5 cellular contexts compared by ENCODE assay signal in genomic region chr6:157590654-157591053, GRCh38.
DNase-seq lines count a peak whose midpoint lies in the region; ATAC-seq and TF ChIP-seq lines count a peak whose summit lies in the region.
"Not testable (repeated sequence)": the region's sequence is repeated elsewhere in the genome, so short reads cannot be mapped to it uniquely, and the experiment has no call there.

No MANE protein-coding gene starts in this region.

- H3K79me2 ChIP-seq in Karpas-422 (ENCODE audit: low read length), result not testable (repeated sequence)

- not testable (repeated sequence) for H3K27ac ChIP-seq in Karpas-422 (ENCODE audit: low read length)

- H3K36me3 Mint-ChIP-seq in activated CD8-positive, alpha-beta memory T cell treated with anti-CD3 and anti-CD28 coated beads, Interleukin-2, amount 10 ng/mL, durations not matched to agents 7 days and 5 days, result peaks cover 24% of the 10 kb centered on the region
- H3K36me3 Mint-ChIP-seq in osteocyte (ENCODE audit: unreplicated experiment), result not testable (repeated sequence)

- peaks cover 14% of the 10 kb centered on the region for H3K9me3 Mint-ChIP-seq in activated CD8-positive, alpha-beta memory T cell treated with anti-CD3 and anti-CD28 coated beads, Interleukin-2, amount 10 ng/mL, durations not matched to agents 7 days and 5 days (ENCODE audit: low read depth)
- not testable (repeated sequence) for H3K9me3 Mint-ChIP-seq in osteocyte (ENCODE audit: unreplicated experiment)

- H3K9ac ChIP-seq in Karpas-422 (ENCODE audit: low read length), result not testable (repeated sequence)

- not testable (repeated sequence) for TF ChIP-seq POLR2A in erythroblast (IDR thresholded peaks at IDR 0.05; ENCODE audit: low read length)

- ATAC-seq in activated CD8-positive, alpha-beta memory T cell treated with anti-CD3 and anti-CD28 coated beads, Interleukin-2, amount 10 ng/mL, durations not matched to agents 7 days and 5 days, result not testable (repeated sequence)

- not testable (repeated sequence) for H3K36me3 ChIP-seq in Karpas-422 (ENCODE audit: insufficient read depth, low read length)

- H3K9me3 ChIP-seq in Karpas-422 (ENCODE audit: low read length), result not testable (repeated sequence)

- H4K20me1 ChIP-seq in Karpas-422 (ENCODE audit: insufficient read depth, low read depth, low read length), result not testable (repeated sequence)

- not testable (repeated sequence) for H3K4me1 ChIP-seq in Karpas-422 (ENCODE audit: low read length)

- CTCF ChIA-PET in activated CD8-positive, alpha-beta memory T cell treated with anti-CD3 and anti-CD28 coated beads, Interleukin-2, amount 10 ng/mL, durations not matched to agents 7 days and 5 days (lab: Charles Lee), result not testable (repeated sequence)

- H3K9me2 ChIP-seq in Karpas-422 (replicated peaks; ENCODE audit: insufficient read depth, low read length), result not testable (repeated sequence)

- not testable (repeated sequence) for H3K4me3 Mint-ChIP-seq in activated CD8-positive, alpha-beta memory T cell treated with anti-CD3 and anti-CD28 coated beads, Interleukin-2, amount 10 ng/mL, durations not matched to agents 7 days and 5 days; osteocyte (ENCODE audit: unreplicated experiment)

- H2AFZ ChIP-seq in Karpas-422 (ENCODE audit: low read length), result not testable (repeated sequence)

- H3K27ac Mint-ChIP-seq in activated CD8-positive, alpha-beta memory T cell treated with anti-CD3 and anti-CD28 coated beads, Interleukin-2, amount 10 ng/mL, durations not matched to agents 7 days and 5 days; osteocyte (ENCODE audit: unreplicated experiment): not testable (repeated sequence)

- H3K27me3 Mint-ChIP-seq in activated CD8-positive, alpha-beta memory T cell treated with anti-CD3 and anti-CD28 coated beads, Interleukin-2, amount 10 ng/mL, durations not matched to agents 7 days and 5 days; osteocyte (ENCODE audit: unreplicated experiment): not testable (repeated sequence)

- not testable (repeated sequence) for H3K4me2 ChIP-seq in Karpas-422 (ENCODE audit: low read depth, low read length, poor library complexity, severe bottlenecking)

- not testable (repeated sequence) for H3K4me3 ChIP-seq in Karpas-422 (ENCODE audit: low read length)

- not testable (repeated sequence) for H3K4me1 Mint-ChIP-seq in activated CD8-positive, alpha-beta memory T cell treated with anti-CD3 and anti-CD28 coated beads, Interleukin-2, amount 10 ng/mL, durations not matched to agents 7 days and 5 days; osteocyte (ENCODE audit: unreplicated experiment)

- DNase-seq in Karpas-422, result peak; percentile 27
- peak; percentile 18 for DNase-seq in activated CD8-positive, alpha-beta memory T cell treated with anti-CD3 and anti-CD28 coated beads, Interleukin-2, amount 10 ng/mL, durations not matched to agents 7 days and 5 days
- peak; percentile 17 to 47 for DNase-seq in erythroblast (lab: John Stamatoyannopoulos, UW)
- DNase-seq in islet precursor cell, result peak; percentile 15
- peak; percentile 63 for DNase-seq in osteocyte (ENCODE audit: extremely low spot score, unreplicated experiment)

- TF ChIP-seq CTCF in osteocyte (IDR thresholded peaks at IDR 0.05), result not testable (repeated sequence)

- H3K27me3 ChIP-seq in Karpas-422 (ENCODE audit: low read length), result not testable (repeated sequence)
